Comparison of ENCODE assay signal across 2 cellular contexts in the genomic region with DNA sequence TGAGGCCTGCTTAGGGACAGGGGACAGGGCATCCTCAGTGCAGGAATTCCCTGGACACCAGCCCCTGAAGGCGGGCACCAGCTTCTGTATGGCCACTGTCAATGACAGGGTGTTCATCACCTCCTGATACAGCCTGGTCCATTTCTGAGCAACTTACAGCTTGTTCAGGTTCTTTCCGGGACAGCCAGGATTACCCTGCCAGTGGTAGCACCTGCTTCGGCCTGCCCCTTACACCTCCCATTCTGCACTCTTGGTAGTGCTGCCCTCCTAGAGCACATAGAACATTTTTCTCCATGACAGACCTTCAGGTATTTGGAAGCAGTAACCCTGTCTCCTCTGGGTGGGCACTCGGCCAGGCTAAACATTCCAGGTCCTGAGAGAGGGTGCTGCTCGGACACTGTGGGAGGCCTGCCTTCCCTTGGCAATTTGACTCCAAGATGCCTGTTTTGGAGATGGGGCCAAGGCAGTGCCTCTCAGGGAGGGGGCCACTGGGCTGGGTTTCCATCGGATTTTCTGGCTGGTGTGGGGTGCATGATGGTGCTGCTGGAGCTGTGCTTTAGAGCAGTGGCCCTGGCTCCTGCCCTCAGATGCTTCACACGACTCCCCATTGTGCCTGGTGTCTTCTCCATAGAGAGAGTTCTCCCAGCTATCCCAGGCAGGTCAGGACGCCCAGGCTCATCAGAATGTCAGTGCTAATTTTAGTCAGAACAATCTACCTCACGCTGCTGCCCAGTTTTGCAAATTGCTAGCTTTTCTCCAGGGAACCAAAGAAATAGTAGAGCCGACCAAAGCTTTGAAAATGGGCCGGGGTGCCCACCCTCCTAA.
TF ChIP-seq lines count a peak whose summit lies in the region.

No MANE protein-coding gene starts in this region.

TF ChIP-seq in GM23338, 12 proteins besides CTCF, POLR2A, EP300 and RAD21:
- TF ChIP-seq ZNF462 (CRISPR knock-in tag; IDR thresholded peaks at IDR 0.05), result no peak

TF ChIP-seq in WTC11, 78 proteins besides CTCF, POLR2A, EP300 and RAD21 (continued from another document):
- TF ChIP-seq, protein P1, sequence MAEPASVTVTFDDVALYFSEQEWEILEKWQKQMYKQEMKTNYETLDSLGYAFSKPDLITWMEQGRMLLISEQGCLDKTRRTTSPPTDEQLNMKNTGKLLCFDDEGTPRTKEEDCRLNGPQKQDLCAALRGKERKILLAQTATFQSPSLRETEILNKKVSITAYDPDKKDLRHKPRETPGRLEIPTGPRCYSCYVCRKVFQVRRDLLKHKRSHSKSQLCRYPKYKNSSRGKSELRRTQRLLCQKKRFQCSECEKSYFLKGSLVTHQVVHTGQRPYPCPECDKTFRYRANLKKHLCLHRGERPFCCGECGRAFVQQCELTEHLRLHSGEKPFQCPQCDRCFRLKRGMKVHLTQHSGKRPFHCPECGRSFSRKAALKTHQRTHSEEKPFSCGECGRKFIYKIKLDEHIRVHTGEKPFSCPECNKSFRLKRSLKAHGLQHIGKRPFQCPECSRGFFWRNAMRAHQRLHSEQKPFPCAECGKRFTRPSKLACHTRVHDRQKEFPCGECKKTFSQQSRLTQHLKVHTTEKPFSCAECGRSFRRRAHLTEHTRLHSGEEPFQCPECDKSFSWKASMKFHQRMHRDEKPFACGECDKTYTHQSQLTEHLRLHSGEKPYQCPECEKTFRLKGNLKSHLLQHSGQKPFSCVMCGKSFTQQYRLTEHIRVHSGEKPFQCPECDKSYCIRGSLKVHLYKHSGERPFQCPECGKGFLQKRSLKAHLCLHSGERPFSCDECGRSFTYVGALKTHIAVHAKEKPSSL (CRISPR knock-in tag; conservative IDR thresholded peaks at IDR 0.05), result no peak
- TF ChIP-seq, protein P2, sequence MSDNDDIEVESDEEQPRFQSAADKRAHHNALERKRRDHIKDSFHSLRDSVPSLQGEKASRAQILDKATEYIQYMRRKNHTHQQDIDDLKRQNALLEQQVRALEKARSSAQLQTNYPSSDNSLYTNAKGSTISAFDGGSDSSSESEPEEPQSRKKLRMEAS (CRISPR knock-in tag; IDR thresholded peaks at IDR 0.05), result no peak
- TF ChIP-seq ZNF263 (CRISPR knock-in tag; IDR thresholded peaks at IDR 0.05; ENCODE audit: low read depth) (no peak), GTF2I (CRISPR knock-in tag; conservative IDR thresholded peaks at IDR 0.05) (no peak), JAZF1 (CRISPR knock-in tag; IDR thresholded peaks at IDR 0.05) (no peak), JUN (CRISPR knock-in tag; IDR thresholded peaks at IDR 0.05) (no peak), ZMAT4 (CRISPR knock-in tag; IDR thresholded peaks at IDR 0.05) (no peak), OVOL2 (CRISPR knock-in tag; IDR thresholded peaks at IDR 0.05; ENCODE audit: borderline replicate concordance) (no peak), SP1 (CRISPR knock-in tag; conservative IDR thresholded peaks at IDR 0.05) (no peak), RELA (CRISPR knock-in tag; IDR thresholded peaks at IDR 0.05; ENCODE audit: borderline replicate concordance) (no peak), ETV6 (CRISPR knock-in tag; IDR thresholded peaks at IDR 0.05) (no peak), KAT7 (CRISPR knock-in tag; IDR thresholded peaks at IDR 0.05; ENCODE audit: borderline replicate concordance) (no peak), TCF7 (CRISPR knock-in tag; IDR thresholded peaks at IDR 0.05; ENCODE audit: low read depth) (no peak)
- TF ChIP-seq, protein P3, sequence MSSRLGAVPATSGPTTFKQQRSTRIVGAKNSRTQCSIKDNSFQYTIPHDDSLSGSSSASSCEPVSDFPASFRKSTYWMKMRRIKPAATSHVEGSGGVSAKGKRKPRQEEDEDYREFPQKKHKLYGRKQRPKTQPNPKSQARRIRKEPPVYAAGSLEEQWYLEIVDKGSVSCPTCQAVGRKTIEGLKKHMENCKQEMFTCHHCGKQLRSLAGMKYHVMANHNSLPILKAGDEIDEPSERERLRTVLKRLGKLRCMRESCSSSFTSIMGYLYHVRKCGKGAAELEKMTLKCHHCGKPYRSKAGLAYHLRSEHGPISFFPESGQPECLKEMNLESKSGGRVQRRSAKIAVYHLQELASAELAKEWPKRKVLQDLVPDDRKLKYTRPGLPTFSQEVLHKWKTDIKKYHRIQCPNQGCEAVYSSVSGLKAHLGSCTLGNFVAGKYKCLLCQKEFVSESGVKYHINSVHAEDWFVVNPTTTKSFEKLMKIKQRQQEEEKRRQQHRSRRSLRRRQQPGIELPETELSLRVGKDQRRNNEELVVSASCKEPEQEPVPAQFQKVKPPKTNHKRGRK (CRISPR knock-in tag; IDR thresholded peaks at IDR 0.05; ENCODE audit: borderline replicate concordance), result no peak
- TF ChIP-seq, protein P4, sequence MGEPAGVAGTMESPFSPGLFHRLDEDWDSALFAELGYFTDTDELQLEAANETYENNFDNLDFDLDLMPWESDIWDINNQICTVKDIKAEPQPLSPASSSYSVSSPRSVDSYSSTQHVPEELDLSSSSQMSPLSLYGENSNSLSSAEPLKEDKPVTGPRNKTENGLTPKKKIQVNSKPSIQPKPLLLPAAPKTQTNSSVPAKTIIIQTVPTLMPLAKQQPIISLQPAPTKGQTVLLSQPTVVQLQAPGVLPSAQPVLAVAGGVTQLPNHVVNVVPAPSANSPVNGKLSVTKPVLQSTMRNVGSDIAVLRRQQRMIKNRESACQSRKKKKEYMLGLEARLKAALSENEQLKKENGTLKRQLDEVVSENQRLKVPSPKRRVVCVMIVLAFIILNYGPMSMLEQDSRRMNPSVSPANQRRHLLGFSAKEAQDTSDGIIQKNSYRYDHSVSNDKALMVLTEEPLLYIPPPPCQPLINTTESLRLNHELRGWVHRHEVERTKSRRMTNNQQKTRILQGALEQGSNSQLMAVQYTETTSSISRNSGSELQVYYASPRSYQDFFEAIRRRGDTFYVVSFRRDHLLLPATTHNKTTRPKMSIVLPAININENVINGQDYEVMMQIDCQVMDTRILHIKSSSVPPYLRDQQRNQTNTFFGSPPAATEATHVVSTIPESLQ (CRISPR knock-in tag; IDR thresholded peaks at IDR 0.05), result no peak
- TF ChIP-seq, protein P5, sequence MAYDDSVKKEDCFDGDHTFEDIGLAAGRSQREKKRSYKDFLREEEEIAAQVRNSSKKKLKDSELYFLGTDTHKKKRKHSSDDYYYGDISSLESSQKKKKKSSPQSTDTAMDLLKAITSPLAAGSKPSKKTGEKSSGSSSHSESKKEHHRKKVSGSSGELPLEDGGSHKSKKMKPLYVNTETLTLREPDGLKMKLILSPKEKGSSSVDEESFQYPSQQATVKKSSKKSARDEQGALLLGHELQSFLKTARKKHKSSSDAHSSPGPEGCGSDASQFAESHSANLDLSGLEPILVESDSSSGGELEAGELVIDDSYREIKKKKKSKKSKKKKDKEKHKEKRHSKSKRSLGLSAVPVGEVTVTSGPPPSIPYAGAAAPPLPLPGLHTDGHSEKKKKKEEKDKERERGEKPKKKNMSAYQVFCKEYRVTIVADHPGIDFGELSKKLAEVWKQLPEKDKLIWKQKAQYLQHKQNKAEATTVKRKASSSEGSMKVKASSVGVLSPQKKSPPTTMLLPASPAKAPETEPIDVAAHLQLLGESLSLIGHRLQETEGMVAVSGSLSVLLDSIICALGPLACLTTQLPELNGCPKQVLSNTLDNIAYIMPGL (CRISPR knock-in tag; IDR thresholded peaks at IDR 0.05), result no peak
